14 cellular contexts compared by ENCODE assay signal in genomic region chr13:42412812-42413795, GRCh38.
DNase-seq lines count a peak whose midpoint lies in the region; ATAC-seq and TF ChIP-seq lines count a peak whose summit lies in the region.
"Had no signal": no experiment of that assay in that cellular context is flagged by ENCODE, and none has a peak within 500 bp of the region (broad histone marks: within the 10 kb centered on the region; RNA-seq: fewer than 3 reads in every experiment).

No MANE protein-coding gene starts in this region.

- no peaks in the 10 kb centered on the region for H3K9me3 Mint-ChIP-seq in progenitor cell of endocrine pancreas (ENCODE audit: low read depth)
- H3K9me3 Mint-ChIP-seq: activated naive CD4-positive, alpha-beta T cell treated with anti-CD3 and anti-CD28 coated beads, Interleukin-2, amount 50 U/mL, for 24 hours had no signal

- H3K36me3 ChIP-seq in testis (ENCODE audit: low read depth, missing control alignments) (no peaks in the 10 kb centered on the region), HAP-1 (replicated peaks) (no peaks in the 10 kb centered on the region)
- H3K36me3 ChIP-seq: esophagus muscularis mucosa had no signal

- in situ Hi-C loops in HAP-1 (cut with MboI; ENCODE audit: low sequenced_read_pairs): no loop called here

- H3K4me3 ChIP-seq in testis (no peak overlapping the region), HAP-1 (no peak overlapping the region)
- H3K4me3 ChIP-seq: esophagus muscularis mucosa had no signal

- intact Hi-C loops in testis (cut with DNase I; ENCODE audit: low total_unique reads): no loop called here

- no peaks in the 10 kb centered on the region for H3K9me3 ChIP-seq in testis
- H3K9me3 ChIP-seq in HAP-1: no peaks in the 10 kb centered on the region
- H3K9me3 ChIP-seq: Caco-2, esophagus muscularis mucosa had no signal

- no peaks in the 10 kb centered on the region for H3K4me1 Mint-ChIP-seq in progenitor cell of endocrine pancreas (ENCODE audit: low read depth)

- DNase-seq in activated CD4-positive, CD25-positive, alpha-beta regulatory T cell treated with anti-CD3 and anti-CD28 coated beads, Interleukin-2, amount 50 U/mL, for 72 hours: no peak
- peak; percentile 9 for DNase-seq in NCI-H446 treated with DMSO at 0.1 percent for 48 hours (lab: John Stamatoyannopoulos, UW)
- DNase-seq in testis: peak; percentile 61
- DNase-seq in NCI-H2107 treated with DMSO at 0.1 percent for 48 hours (lab: John Stamatoyannopoulos, UW; ENCODE audit: unreplicated experiment): no peak
- DNase-seq in progenitor cell of endocrine pancreas (ENCODE audit: low spot score, unreplicated experiment): no peak
- no peak for DNase-seq in HAP-1 (ENCODE audit: low spot score in 2 of 2)
- DNase-seq: 8988T, Caco-2, OCI-M1, SW 1271 had no signal

- ATAC-seq in activated CD4-positive, CD25-positive, alpha-beta regulatory T cell treated with anti-CD3 and anti-CD28 coated beads, Interleukin-2, amount 50 U/mL, for 24 hours: peak; percentile 41 to 62
- ATAC-seq in GM21825 (IDR thresholded peaks at IDR 0.05; ENCODE audit: unreplicated experiment): peak; percentile 45

- no peak overlapping the region for H3K4me3 Mint-ChIP-seq in progenitor cell of endocrine pancreas (ENCODE audit: low read depth)
- H3K4me3 Mint-ChIP-seq: activated naive CD4-positive, alpha-beta T cell treated with anti-CD3 and anti-CD28 coated beads, Interleukin-2, amount 50 U/mL, for 24 hours had no signal

- no peak for TF ChIP-seq POLR2A in testis (IDR thresholded peaks at IDR 0.05)

- WGBS in testis, 2 donors: 68 to 78% methylated on average over 8 of the region's 8 CpGs

- no peak for TF ChIP-seq CTCF in testis (IDR thresholded peaks at IDR 0.05)
- TF ChIP-seq CTCF in progenitor cell of endocrine pancreas (IDR thresholded peaks at IDR 0.05; ENCODE audit: unreplicated experiment): no peak

- no peak overlapping the region for H3K27ac ChIP-seq in testis
- H3K27ac ChIP-seq: esophagus muscularis mucosa had no signal

- H3K36me3 Mint-ChIP-seq in progenitor cell of endocrine pancreas (ENCODE audit: insufficient read depth): no peaks in the 10 kb centered on the region
- H3K36me3 Mint-ChIP-seq: activated naive CD4-positive, alpha-beta T cell treated with anti-CD3 and anti-CD28 coated beads, Interleukin-2, amount 50 U/mL, for 24 hours had no signal

- no peaks in the 10 kb centered on the region for H3K27me3 Mint-ChIP-seq in progenitor cell of endocrine pancreas
- H3K27me3 Mint-ChIP-seq: activated naive CD4-positive, alpha-beta T cell treated with anti-CD3 and anti-CD28 coated beads, Interleukin-2, amount 50 U/mL, for 24 hours had no signal

- H3K27ac Mint-ChIP-seq in progenitor cell of endocrine pancreas: no peak overlapping the region
- H3K27ac Mint-ChIP-seq: activated naive CD4-positive, alpha-beta T cell treated with anti-CD3 and anti-CD28 coated beads, Interleukin-2, amount 50 U/mL, for 24 hours had no signal

- H3K27me3 ChIP-seq in testis (no peaks in the 10 kb centered on the region), HAP-1 (ENCODE audit: low read depth) (peaks cover 3% of the 10 kb centered on the region; the same call in 1 of the 2 replicates)
- H3K27me3 ChIP-seq: esophagus muscularis mucosa had no signal

- no peaks in the 10 kb centered on the region for H3K4me1 ChIP-seq in testis
- H3K4me1 ChIP-seq in HAP-1: no peaks in the 10 kb centered on the region
- H3K4me1 ChIP-seq: Caco-2, esophagus muscularis mucosa had no signal

Comparison
In these comparisons a context has a peak if more than half of its experiments do, and no peak if none do; other contexts are left out.
1. DNase-seq: peak in NCI-H446 treated with DMSO at 0.1 percent for 48 hours (single experiment) and testis (single experiment); none in activated CD4-positive, CD25-positive, alpha-beta regulatory T cell treated with anti-CD3 and anti-CD28 coated beads, Interleukin-2, amount 50 U/mL, for 72 hours (single experiment), NCI-H2107 treated with DMSO at 0.1 percent for 48 hours (single experiment), progenitor cell of endocrine pancreas (single experiment) and HAP-1 (0 of 2).